ENCODE assay signal across 17 cellular contexts in genomic region chr2:147076634-147077033, GRCh38.
DNase-seq lines count a peak whose midpoint lies in the region; ATAC-seq and TF ChIP-seq lines count a peak whose summit lies in the region.
"Had no signal": no experiment of that assay in that cellular context is flagged by ENCODE, and none has a peak within 500 bp of the region (broad histone marks: within the 10 kb centered on the region; RNA-seq: fewer than 3 reads in every experiment).

No MANE protein-coding gene starts in this region.

- no peak overlapping the region for H3K27ac Mint-ChIP-seq in activated naive CD8-positive, alpha-beta T cell treated with anti-CD3 and anti-CD28 coated beads, Interleukin-2, amount 50 U/mL, for 24 hours
- H3K27ac Mint-ChIP-seq: B cell had no signal

- no peak overlapping the region for H3K4me3 Mint-ChIP-seq in activated naive CD8-positive, alpha-beta T cell treated with anti-CD3 and anti-CD28 coated beads, Interleukin-2, amount 50 U/mL, for 24 hours
- H3K4me3 Mint-ChIP-seq: B cell had no signal

- no peak overlapping the region for H3K4me3 ChIP-seq in fibroblast of mammary gland (ENCODE audit: control insufficient read depth, low read depth, low read length)
- H3K4me3 ChIP-seq: GM12878, skin epidermis, thoracic aorta had no signal

- TF ChIP-seq CTCF in fibroblast of mammary gland (conservative IDR thresholded peaks at IDR 0.05; ENCODE audit: control insufficient read depth, insufficient read depth, low read depth, low read length): peak; percentile 17

- ATAC-seq in SK-N-SH treated with all-trans-retinoic acid at 6 μM for 48 hours: peak; percentile 55; the same call in 2 of the 3 replicates
- ATAC-seq in GM21381 (IDR thresholded peaks at IDR 0.05; ENCODE audit: unreplicated experiment): no peak
- ATAC-seq in activated naive CD8-positive, alpha-beta T cell treated with anti-CD3 and anti-CD28 coated beads, Interleukin-2, amount 50 U/mL, for 24 hours: no peak
- ATAC-seq: GM12878 had no signal

- peak; percentile 62 for DNase-seq in HCEC 1CT
- peak; percentile 83 for DNase-seq in fibroblast of mammary gland (ENCODE audit: low read depth)
- peak; percentile 7 for DNase-seq in renal cortical epithelial cell (ENCODE audit: low read depth)
- DNase-seq in SIG-M5 (lab: John Stamatoyannopoulos, UW): no peak
- DNase-seq in activated naive CD8-positive, alpha-beta T cell treated with anti-CD3 and anti-CD28 coated beads, Interleukin-2, amount 50 U/mL, for 24 hours: no peak
- no peak for DNase-seq in stimulated activated CD4-positive, alpha-beta T cell treated with anti-CD3 and anti-CD28 coated beads, Interleukin-12 subunit alpha, Interleukin-12 subunit beta, amount 100 ng/mL, for 4 hours
- DNase-seq: activated CD4-positive, alpha-beta T cell treated with anti-CD3 and anti-CD28 coated beads for 4 hours; activated CD8-positive, alpha-beta memory T cell treated with anti-CD3 and anti-CD28 coated beads, Interleukin-2, amount 50 U/mL, for 48 hours; activated naive CD4-positive, alpha-beta T cell treated with Interleukin-2 at 50 U/mL for 16 hours; Calu3; NCI-H524 treated with DMSO at 0.1 percent for 48 hours had no signal

- peaks cover 4% of the 10 kb centered on the region for H3K27me3 Mint-ChIP-seq in activated naive CD8-positive, alpha-beta T cell treated with anti-CD3 and anti-CD28 coated beads, Interleukin-2, amount 50 U/mL, for 24 hours

- no peaks in the 10 kb centered on the region for H3K36me3 Mint-ChIP-seq in activated naive CD8-positive, alpha-beta T cell treated with anti-CD3 and anti-CD28 coated beads, Interleukin-2, amount 50 U/mL, for 24 hours (ENCODE audit: low read depth)

- H3K9me3 Mint-ChIP-seq in activated naive CD8-positive, alpha-beta T cell treated with anti-CD3 and anti-CD28 coated beads, Interleukin-2, amount 50 U/mL, for 24 hours: no peaks in the 10 kb centered on the region

- no peaks in the 10 kb centered on the region for H3K4me1 Mint-ChIP-seq in activated naive CD8-positive, alpha-beta T cell treated with anti-CD3 and anti-CD28 coated beads, Interleukin-2, amount 50 U/mL, for 24 hours
- H3K4me1 Mint-ChIP-seq: B cell had no signal

TF ChIP-seq in SK-N-SH treated with all-trans-retinoic acid at 6 μM for 48 hours, 23 proteins besides CTCF, POLR2A, EP300 and RAD21:
- TF ChIP-seq SNAI2 (CRISPR knock-in tag; IDR thresholded peaks at IDR 0.05) (no peak), ISL1 (CRISPR knock-in tag; IDR thresholded peaks at IDR 0.05) (no peak), TCF4 (CRISPR knock-in tag; IDR thresholded peaks at IDR 0.05; ENCODE audit: borderline replicate concordance) (no peak), CSRNP3 (CRISPR knock-in tag; IDR thresholded peaks at IDR 0.05) (no peak), ZFP30 (CRISPR knock-in tag; IDR thresholded peaks at IDR 0.05) (no peak), ESRRG (CRISPR knock-in tag; IDR thresholded peaks at IDR 0.05) (no peak), ZNF70 (CRISPR knock-in tag; IDR thresholded peaks at IDR 0.05) (no peak), ZFP3 (CRISPR knock-in tag; IDR thresholded peaks at IDR 0.05) (no peak), OSR1 (CRISPR knock-in tag; IDR thresholded peaks at IDR 0.05) (no peak)

Comparison
In these comparisons a context has a peak if more than half of its experiments do, and no peak if none do; other contexts are left out.
1. DNase-seq: peak in HCEC 1CT (single experiment), fibroblast of mammary gland (single experiment) and renal cortical epithelial cell (single experiment); none in SIG-M5 (single experiment), activated naive CD8-positive, alpha-beta T cell treated with anti-CD3 and anti-CD28 coated beads, Interleukin-2, amount 50 U/mL, for 24 hours (single experiment) and stimulated activated CD4-positive, alpha-beta T cell treated with anti-CD3 and anti-CD28 coated beads, Interleukin-12 subunit alpha, Interleukin-12 subunit beta, amount 100 ng/mL, for 4 hours (single experiment).